In genomic region chr5:65682148-65682547, GRCh38 we compare ENCODE assay signal across 1 cellular context.
TF ChIP-seq lines count a peak whose summit lies in the region.

No MANE protein-coding gene starts in this region.

TF ChIP-seq in K562, 482 proteins besides CTCF, POLR2A, EP300 and RAD21:
- TF ChIP-seq KAT2B (IDR thresholded peaks at IDR 0.05; ENCODE audit: low read depth, low read length) (no peak), TFE3 (CRISPR knock-in tag; IDR thresholded peaks at IDR 0.05) (peak; percentile 57)
